In the genomic region with DNA sequence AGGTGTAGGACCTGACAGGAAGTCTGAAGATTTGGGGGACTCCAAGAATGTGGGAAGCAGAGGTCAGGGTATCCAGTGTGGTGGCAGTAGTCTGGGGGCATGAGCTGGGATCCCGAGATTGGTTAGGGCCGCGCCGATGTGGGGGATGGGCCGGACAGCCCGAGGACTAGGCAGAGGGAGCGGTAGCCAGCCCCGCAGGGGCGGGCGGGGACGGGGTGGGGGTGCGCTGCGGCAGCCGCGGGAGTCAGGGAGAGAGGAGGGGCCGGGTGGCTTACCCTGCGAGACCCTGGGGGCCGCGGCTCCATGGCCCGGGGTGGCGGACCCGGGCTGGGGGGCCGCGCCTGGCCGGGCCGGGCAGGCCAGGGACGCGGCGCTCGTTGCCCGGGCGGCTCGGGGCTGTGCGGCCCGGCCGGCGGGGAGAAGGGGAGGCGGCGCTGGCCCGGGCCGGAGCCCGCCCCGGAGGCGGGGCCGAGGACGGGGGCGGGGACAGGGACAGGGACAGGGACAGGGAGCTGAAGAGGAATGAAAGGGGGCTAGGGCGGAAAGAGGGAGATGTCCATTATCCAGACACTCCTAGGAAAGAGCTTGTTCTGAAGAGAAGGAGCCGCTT, we compare ENCODE assay signal across 1 cellular context.
TF ChIP-seq lines count a peak whose summit lies in the region.

No MANE protein-coding gene starts in this region.

TF ChIP-seq in HEK293, 187 proteins besides CTCF, POLR2A, EP300 and RAD21 (continued from another document):
- TF ChIP-seq ZNF2 (tag by site-specific recombination; IDR thresholded peaks at IDR 0.05): no peak
- no peak for TF ChIP-seq ZNF701 (tag by site-specific recombination; IDR thresholded peaks at IDR 0.05)
- TF ChIP-seq ZNF571 (tag by site-specific recombination; IDR thresholded peaks at IDR 0.05): no peak
- TF ChIP-seq ZNF341 (tag by site-specific recombination; IDR thresholded peaks at IDR 0.05; ENCODE audit: low read depth): no peak
- no peak for TF ChIP-seq OVOL3 (tag by site-specific recombination; IDR thresholded peaks at IDR 0.05)
- no peak for TF ChIP-seq ZFP3 (tag by site-specific recombination; IDR thresholded peaks at IDR 0.05; ENCODE audit: low read depth)
- no peak for TF ChIP-seq ZNF146 (tag by site-specific recombination; IDR thresholded peaks at IDR 0.05)
- TF ChIP-seq GLIS1 (tag by site-specific recombination; IDR thresholded peaks at IDR 0.05): peak; percentile 66
- TF ChIP-seq ZBTB11 (tag by site-specific recombination; conservative IDR thresholded peaks at IDR 0.05; ENCODE audit: low read depth): no peak
- TF ChIP-seq SP2 (tag by site-specific recombination; IDR thresholded peaks at IDR 0.05): peak; percentile 39
- no peak for TF ChIP-seq ZNF133 (tag by site-specific recombination; IDR thresholded peaks at IDR 0.05)
- peak; percentile 19; the same call in 1 of the 2 replicates for TF ChIP-seq IKZF3 (tag by site-specific recombination; IDR thresholded peaks at IDR 0.05)
- TF ChIP-seq MZF1 (tag by site-specific recombination; IDR thresholded peaks at IDR 0.05; ENCODE audit: borderline replicate concordance): no peak
- no peak for TF ChIP-seq ZNF423 (tag by site-specific recombination; IDR thresholded peaks at IDR 0.05)
- TF ChIP-seq, protein P1, sequence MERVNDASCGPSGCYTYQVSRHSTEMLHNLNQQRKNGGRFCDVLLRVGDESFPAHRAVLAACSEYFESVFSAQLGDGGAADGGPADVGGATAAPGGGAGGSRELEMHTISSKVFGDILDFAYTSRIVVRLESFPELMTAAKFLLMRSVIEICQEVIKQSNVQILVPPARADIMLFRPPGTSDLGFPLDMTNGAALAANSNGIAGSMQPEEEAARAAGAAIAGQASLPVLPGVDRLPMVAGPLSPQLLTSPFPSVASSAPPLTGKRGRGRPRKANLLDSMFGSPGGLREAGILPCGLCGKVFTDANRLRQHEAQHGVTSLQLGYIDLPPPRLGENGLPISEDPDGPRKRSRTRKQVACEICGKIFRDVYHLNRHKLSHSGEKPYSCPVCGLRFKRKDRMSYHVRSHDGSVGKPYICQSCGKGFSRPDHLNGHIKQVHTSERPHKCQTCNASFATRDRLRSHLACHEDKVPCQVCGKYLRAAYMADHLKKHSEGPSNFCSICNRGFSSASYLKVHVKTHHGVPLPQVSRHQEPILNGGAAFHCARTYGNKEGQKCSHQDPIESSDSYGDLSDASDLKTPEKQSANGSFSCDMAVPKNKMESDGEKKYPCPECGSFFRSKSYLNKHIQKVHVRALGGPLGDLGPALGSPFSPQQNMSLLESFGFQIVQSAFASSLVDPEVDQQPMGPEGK (tag by site-specific recombination; IDR thresholded peaks at IDR 0.05): peak; percentile 16; the same call in 1 of the 2 replicates
- no peak for TF ChIP-seq TRIM28 (IDR thresholded peaks at IDR 0.05; ENCODE audit: borderline replicate concordance, low read length)
- TF ChIP-seq WT1 (tag by site-specific recombination; IDR thresholded peaks at IDR 0.05): peak; percentile 34
- TF ChIP-seq ZNF148 (tag by site-specific recombination; IDR thresholded peaks at IDR 0.05; ENCODE audit: borderline replicate concordance): no peak
- TF ChIP-seq ZFP69B (tag by site-specific recombination; IDR thresholded peaks at IDR 0.05): no peak
- no peak for TF ChIP-seq EGR2 (tag by site-specific recombination; IDR thresholded peaks at IDR 0.05; ENCODE audit: low read depth)
- no peak for TF ChIP-seq ZNF24 (tag by site-specific recombination; IDR thresholded peaks at IDR 0.05)
- TF ChIP-seq GFI1B (tag by site-specific recombination; IDR thresholded peaks at IDR 0.05): no peak
- no peak for TF ChIP-seq KLF8 (tag by site-specific recombination; IDR thresholded peaks at IDR 0.05)
- TF ChIP-seq, protein P2, sequence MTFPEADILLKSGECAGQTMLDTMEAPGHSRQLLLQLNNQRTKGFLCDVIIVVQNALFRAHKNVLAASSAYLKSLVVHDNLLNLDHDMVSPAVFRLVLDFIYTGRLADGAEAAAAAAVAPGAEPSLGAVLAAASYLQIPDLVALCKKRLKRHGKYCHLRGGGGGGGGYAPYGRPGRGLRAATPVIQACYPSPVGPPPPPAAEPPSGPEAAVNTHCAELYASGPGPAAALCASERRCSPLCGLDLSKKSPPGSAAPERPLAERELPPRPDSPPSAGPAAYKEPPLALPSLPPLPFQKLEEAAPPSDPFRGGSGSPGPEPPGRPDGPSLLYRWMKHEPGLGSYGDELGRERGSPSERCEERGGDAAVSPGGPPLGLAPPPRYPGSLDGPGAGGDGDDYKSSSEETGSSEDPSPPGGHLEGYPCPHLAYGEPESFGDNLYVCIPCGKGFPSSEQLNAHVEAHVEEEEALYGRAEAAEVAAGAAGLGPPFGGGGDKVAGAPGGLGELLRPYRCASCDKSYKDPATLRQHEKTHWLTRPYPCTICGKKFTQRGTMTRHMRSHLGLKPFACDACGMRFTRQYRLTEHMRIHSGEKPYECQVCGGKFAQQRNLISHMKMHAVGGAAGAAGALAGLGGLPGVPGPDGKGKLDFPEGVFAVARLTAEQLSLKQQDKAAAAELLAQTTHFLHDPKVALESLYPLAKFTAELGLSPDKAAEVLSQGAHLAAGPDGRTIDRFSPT (tag by site-specific recombination; IDR thresholded peaks at IDR 0.05): no peak
- no peak for TF ChIP-seq ZNF266 (tag by site-specific recombination; IDR thresholded peaks at IDR 0.05; ENCODE audit: low read depth)
- no peak for TF ChIP-seq SCRT2 (tag by site-specific recombination; IDR thresholded peaks at IDR 0.05)
TF ChIP-seq in HEK293: peak in this region for 7.
